ENCODE assay signal across 32 cellular contexts in the genomic region with DNA sequence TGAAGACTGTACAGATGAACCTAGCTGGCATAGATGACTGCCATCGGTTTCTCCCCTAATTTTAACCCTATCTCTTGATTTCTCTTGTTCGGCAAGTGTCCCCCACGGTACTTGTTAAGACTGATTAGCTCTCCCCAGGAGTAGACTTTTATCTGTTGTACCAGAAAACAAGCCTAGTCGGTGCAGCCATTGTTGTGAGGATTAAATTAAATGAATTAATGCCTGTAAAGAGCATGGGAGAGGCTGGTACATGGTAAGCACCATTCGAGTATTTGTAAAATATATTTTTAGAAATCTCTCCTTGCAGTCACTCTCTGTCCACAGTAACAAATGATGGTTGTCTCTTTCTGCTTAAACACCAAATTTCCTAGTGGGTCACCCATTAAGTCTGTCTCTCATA. TPM values are rescaled to one million over a fixed set of nuclear protein-coding genes. Genes with fewer than 3 reads are reported as not detected.
DNase-seq lines count a peak whose midpoint lies in the region; ATAC-seq, FAIRE-seq and TF ChIP-seq lines count a peak whose summit lies in the region.
"Had no signal": no experiment of that assay in that cellular context is flagged by ENCODE, and none has a peak within 500 bp of the region (broad histone marks: within the 10 kb centered on the region; RNA-seq: fewer than 3 reads in every experiment).

No MANE protein-coding gene starts in this region.

- H3K4me3 ChIP-seq in DND-41 (ENCODE audit: low read depth in 1 of 2, low read length in 2 of 2) (no peak overlapping the region), HCT116 (replicated peaks in 1 of 2; ENCODE audit: low read depth in 1 of 2, low read length in 2 of 2) (no peak overlapping the region), keratinocyte (ENCODE audit: control insufficient read depth in 2 of 3, extremely low read depth in 1 of 3, insufficient read depth in 2 of 3, low read depth in 1 of 3, low read length in 3 of 3) (no peak overlapping the region)
- H3K4me3 ChIP-seq: coronary artery, esophagus muscularis mucosa, GM23248, heart right ventricle, PC-9, upper lobe of right lung had no signal

- H3K4me2 ChIP-seq in DND-41 (ENCODE audit: insufficient read depth, low read length) (no peak overlapping the region; the same call in 1 of the 2 replicates), HCT116 (ENCODE audit: low read length) (peak overlapping the region; percentile 11; the same call in 1 of the 2 replicates), keratinocyte (ENCODE audit: control insufficient read depth, extremely low read depth, insufficient read depth, low read depth, low read length) (no peak overlapping the region)
- H3K4me2 ChIP-seq: PC-9 had no signal

- ATAC-seq in DND-41 (ENCODE audit: insufficient read depth, low read depth) (no peak), HCT116 (no peak), left ventricle myocardium superior (no peak), GM18909 (IDR thresholded peaks at IDR 0.05; ENCODE audit: poor library complexity, unreplicated experiment) (no peak), HG03520 (IDR thresholded peaks at IDR 0.05; ENCODE audit: unreplicated experiment) (no peak)
- ATAC-seq: foreskin keratinocyte; heart right ventricle; sciatic nerve; stimulated activated effector memory CD8-positive, alpha-beta T cell treated with anti-CD3 and anti-CD28 coated beads, Interleukin-12 subunit alpha, Interleukin-12 subunit beta, amount 100 ng/mL, for 72 hours; upper lobe of right lung had no signal

- H3K9me3 ChIP-seq in DND-41 (ENCODE audit: insufficient read depth, low read length, severe bottlenecking), result no peaks in the 10 kb centered on the region
- H3K9me3 ChIP-seq in HCT116 (ENCODE audit: control insufficient read depth in 1 of 2, insufficient read depth in 1 of 2, low read depth in 1 of 2, low read length in 2 of 2), result no peaks in the 10 kb centered on the region; a peak in 1 of 4 replicates
- H3K9me3 ChIP-seq in keratinocyte (ENCODE audit: control insufficient read depth, low read depth, low read length), result no peaks in the 10 kb centered on the region
- H3K9me3 ChIP-seq: Caco-2, esophagus muscularis mucosa, heart right ventricle, upper lobe of right lung had no signal

- no TSS peak for BruUV-seq in HCT116 (replicated peaks; lab: Mats Ljungman, UMichigan)

- no peak for DNase-seq in DND-41
- no peak for DNase-seq in HCT116 (ENCODE audit: low read depth, low spot score)
- no peak for DNase-seq in activated T-helper 1 cell treated with anti-CD3 and anti-CD28 coated beads, Interleukin-12 subunit alpha, Interleukin-12 subunit beta, Interleukin-2, Interleukin-4 antibody, amounts not matched to agents 30 ng/mL and 10 ng/mL and 1 ng/mL, durations not matched to agents 14 hours and 24 hours and 36 hours (ENCODE audit: low spot score)
- no peak for DNase-seq in keratinocyte (ENCODE audit: low read depth, low spot score)
- no peak for DNase-seq in left ventricle myocardium superior
- no peak for DNase-seq in anterior cingulate cortex (lab: John Stamatoyannopoulos, UW)
- DNase-seq: activated B cell treated with CpG ODN at 0.5 μM for 24 hours; activated naive CD4-positive, alpha-beta T cell treated with anti-CD3 and anti-CD28 coated beads, Interleukin-2, amount 50 U/mL, for 16 hours; amniotic stem cell; Caco-2; DMS79 treated with DMSO at 0.1 percent for 48 hours; effector memory CD4-positive, alpha-beta T cell; heart right ventricle; NCI-H1436; NCI-H2081 treated with DMSO at 0.1 percent for 48 hours; NCI-H446 treated with DMSO at 0.1 percent for 48 hours; Right ventricle myocardium superior; stimulated activated CD4-positive, alpha-beta T cell treated with anti-CD3 and anti-CD28 coated beads, Interleukin-12 subunit alpha, Interleukin-12 subunit beta, amount 100 ng/mL, for 4 hours; stimulated activated CD4-positive, alpha-beta T cell treated with anti-CD3 and anti-CD28 coated beads, Interleukin-4, amount 100 ng/mL, for 24 hours; T-helper 9 cell; upper lobe of right lung had no signal

- H3K9me3 Mint-ChIP-seq in activated T-helper 1 cell treated with anti-CD3 and anti-CD28 coated beads, Interleukin-12 subunit alpha, Interleukin-12 subunit beta, Interleukin-2, Interleukin-4 antibody, amounts not matched to agents 30 ng/mL and 10 ng/mL and 1 ng/mL, durations not matched to agents 14 hours and 24 hours and 36 hours, result no peaks in the 10 kb centered on the region
- H3K9me3 Mint-ChIP-seq: activated B cell treated with CpG ODN at 0.5 μM for 24 hours; stimulated activated effector memory CD8-positive, alpha-beta T cell treated with anti-CD3 and anti-CD28 coated beads, Interleukin-12 subunit alpha, Interleukin-12 subunit beta, amount 100 ng/mL, for 72 hours had no signal

- dilution Hi-C loops in keratinocyte (cut with MboI; ENCODE audit: extremely low pct_ligation_motif_present, low sequenced_read_pairs), result no loop called here

- no peaks in the 10 kb centered on the region for H3K36me3 Mint-ChIP-seq in activated T-helper 1 cell treated with anti-CD3 and anti-CD28 coated beads, Interleukin-12 subunit alpha, Interleukin-12 subunit beta, Interleukin-2, Interleukin-4 antibody, amounts not matched to agents 30 ng/mL and 10 ng/mL and 1 ng/mL, durations not matched to agents 14 hours and 24 hours and 36 hours (ENCODE audit: low read depth)
- H3K36me3 Mint-ChIP-seq: stimulated activated effector memory CD8-positive, alpha-beta T cell treated with anti-CD3 and anti-CD28 coated beads, Interleukin-12 subunit alpha, Interleukin-12 subunit beta, amount 100 ng/mL, for 72 hours had no signal

- H3K9ac ChIP-seq in DND-41 (ENCODE audit: low read depth, low read length) (no peak overlapping the region), HCT116 (ENCODE audit: low read length) (no peak overlapping the region), keratinocyte (ENCODE audit: control insufficient read depth, extremely low read depth, insufficient read depth, low read length) (no peak overlapping the region)
- H3K9ac ChIP-seq: GM23248 had no signal

- POLR2A ChIA-PET in HCT116 (lab: Charles Lee), result no interaction called here

- H3K79me2 ChIP-seq in DND-41 (ENCODE audit: insufficient read depth, low read length), result peaks cover 27% of the 10 kb centered on the region
- H3K79me2 ChIP-seq in HCT116 (ENCODE audit: insufficient read depth, low read length), result peaks cover 14% of the 10 kb centered on the region
- H3K79me2 ChIP-seq in keratinocyte (ENCODE audit: control insufficient read depth, insufficient read depth, low read length), result no peaks in the 10 kb centered on the region

- no peaks in the 10 kb centered on the region for H3K9me2 ChIP-seq in HCT116 (ENCODE audit: insufficient read depth)

- TF ChIP-seq POLR2A in HCT116 (IDR thresholded peaks at IDR 0.05; ENCODE audit: borderline replicate concordance, extremely low read depth, insufficient read depth, insufficient read length), result no peak

- no peak overlapping the region for H3K27ac Mint-ChIP-seq in activated T-helper 1 cell treated with anti-CD3 and anti-CD28 coated beads, Interleukin-12 subunit alpha, Interleukin-12 subunit beta, Interleukin-2, Interleukin-4 antibody, amounts not matched to agents 30 ng/mL and 10 ng/mL and 1 ng/mL, durations not matched to agents 14 hours and 24 hours and 36 hours
- H3K27ac Mint-ChIP-seq: activated B cell treated with CpG ODN at 0.5 μM for 24 hours; stimulated activated effector memory CD8-positive, alpha-beta T cell treated with anti-CD3 and anti-CD28 coated beads, Interleukin-12 subunit alpha, Interleukin-12 subunit beta, amount 100 ng/mL, for 72 hours had no signal

- H3K36me3 ChIP-seq in DND-41 (ENCODE audit: insufficient read depth, low read length), result no peaks in the 10 kb centered on the region
- no peaks in the 10 kb centered on the region for H3K36me3 ChIP-seq in HCT116 (ENCODE audit: control insufficient read depth in 1 of 2, insufficient read depth in 2 of 2, low read length in 2 of 2)
- no peaks in the 10 kb centered on the region for H3K36me3 ChIP-seq in keratinocyte (ENCODE audit: control insufficient read depth in 2 of 2, extremely low read depth in 1 of 2, insufficient read depth in 2 of 2, low read length in 2 of 2)
- H3K36me3 ChIP-seq: esophagus muscularis mucosa, heart right ventricle, upper lobe of right lung had no signal

- H3K27ac ChIP-seq in DND-41 (ENCODE audit: low read length), result peak overlapping the region; percentile 13; the same call in 1 of the 2 replicates
- no peak overlapping the region for H3K27ac ChIP-seq in HCT116 (ENCODE audit: low read depth, low read length)
- no peak overlapping the region for H3K27ac ChIP-seq in keratinocyte (ENCODE audit: control insufficient read depth, insufficient read depth, low read length)
- H3K27ac ChIP-seq: coronary artery, esophagus muscularis mucosa, foreskin keratinocyte, GM23248, heart right ventricle, PC-9, upper lobe of right lung had no signal

- H4K20me1 ChIP-seq in DND-41 (ENCODE audit: insufficient read depth, low read length) (no peaks in the 10 kb centered on the region; the same call in 1 of the 2 replicates), HCT116 (ENCODE audit: insufficient read depth) (no peaks in the 10 kb centered on the region), keratinocyte (ENCODE audit: control insufficient read depth, extremely low read depth, insufficient read depth, low read length) (no peaks in the 10 kb centered on the region)

- CTCF ChIA-PET in HCT116 (lab: Charles Lee), result interaction anchor here (0.8 kb wide), 1 partner anchor 28 kb away, joined by 3 read pairs; no protein-coding TSS in a partner anchor

- H3K9me1 ChIP-seq in keratinocyte (ENCODE audit: control insufficient read depth, extremely low read depth, insufficient read depth, low read length), result no peaks in the 10 kb centered on the region

- TF ChIP-seq RAD21 in HCT116 (IDR thresholded peaks at IDR 0.05; ENCODE audit: low read depth), result no peak

- TF ChIP-seq CTCF in DND-41 (IDR thresholded peaks at IDR 0.05; ENCODE audit: borderline replicate concordance, extremely low read depth, low read length, poor library complexity, severe bottlenecking), result no peak
- no peak for TF ChIP-seq CTCF in HCT116 (IDR thresholded peaks at IDR 0.05 in 2 of 3, conservative IDR thresholded peaks at IDR 0.05 in 1 of 3; ENCODE audit: borderline replicate concordance in 1 of 3, insufficient read depth in 1 of 3, low read depth in 2 of 3, low read length in 2 of 3)
- TF ChIP-seq CTCF in keratinocyte (optimal IDR thresholded peaks at IDR 0.05 in 1 of 3, IDR thresholded peaks at IDR 0.05 in 1 of 3, conservative IDR thresholded peaks at IDR 0.05 in 1 of 3; ENCODE audit: extremely low read depth in 1 of 3, insufficient read depth in 2 of 3, low read length in 3 of 3), result no peak

- FAIRE-seq in keratinocyte (lab: Jason Lieb, UNC), result peak; percentile 66
- FAIRE-seq: bronchial epithelial cell had no signal

- H3K4me3 Mint-ChIP-seq in activated T-helper 1 cell treated with anti-CD3 and anti-CD28 coated beads, Interleukin-12 subunit alpha, Interleukin-12 subunit beta, Interleukin-2, Interleukin-4 antibody, amounts not matched to agents 30 ng/mL and 10 ng/mL and 1 ng/mL, durations not matched to agents 14 hours and 24 hours and 36 hours, result peak overlapping the region; percentile 54
- H3K4me3 Mint-ChIP-seq: stimulated activated effector memory CD8-positive, alpha-beta T cell treated with anti-CD3 and anti-CD28 coated beads, Interleukin-12 subunit alpha, Interleukin-12 subunit beta, amount 100 ng/mL, for 72 hours had no signal

- peaks cover 14% of the 10 kb centered on the region for H3K4me1 Mint-ChIP-seq in activated T-helper 1 cell treated with anti-CD3 and anti-CD28 coated beads, Interleukin-12 subunit alpha, Interleukin-12 subunit beta, Interleukin-2, Interleukin-4 antibody, amounts not matched to agents 30 ng/mL and 10 ng/mL and 1 ng/mL, durations not matched to agents 14 hours and 24 hours and 36 hours (ENCODE audit: low read depth)

- no peaks in the 10 kb centered on the region for H3K27me3 ChIP-seq in DND-41 (ENCODE audit: insufficient read depth, low read length, poor library complexity)
- H3K27me3 ChIP-seq in HCT116 (ENCODE audit: insufficient read depth, low read length), result no peaks in the 10 kb centered on the region
- H3K27me3 ChIP-seq in keratinocyte (ENCODE audit: control insufficient read depth, extremely low read depth, insufficient read depth, low read length), result no peaks in the 10 kb centered on the region
- H3K27me3 ChIP-seq: esophagus muscularis mucosa, foreskin keratinocyte had no signal

- no peak overlapping the region for H2AFZ ChIP-seq in DND-41 (ENCODE audit: low read depth, low read length)
- H2AFZ ChIP-seq in HCT116 (ENCODE audit: low read depth, low read length, poor library complexity, severe bottlenecking), result no peak overlapping the region
- H2AFZ ChIP-seq in keratinocyte (ENCODE audit: control insufficient read depth, low read length), result no peak overlapping the region
- H2AFZ ChIP-seq: GM23248, PC-9 had no signal

- intact Hi-C loops in HCT116 (cut with micrococcal nuclease), result no loop called here
- intact Hi-C loops in activated T-helper 1 cell treated with anti-CD3 and anti-CD28 coated beads, Interleukin-12 subunit alpha, Interleukin-12 subunit beta, Interleukin-2, Interleukin-4 antibody, amounts not matched to agents 30 ng/mL and 10 ng/mL and 1 ng/mL, durations not matched to agents 14 hours and 24 hours and 36 hours (cut with micrococcal nuclease), result loop anchor here (10.0 kb wide), 1 partner anchor 398 kb away; no protein-coding TSS in a partner anchor
- intact Hi-C loops in left ventricle myocardium superior (cut with micrococcal nuclease), result no loop called here

- peaks cover 49% of the 10 kb centered on the region for H3K27me3 Mint-ChIP-seq in activated T-helper 1 cell treated with anti-CD3 and anti-CD28 coated beads, Interleukin-12 subunit alpha, Interleukin-12 subunit beta, Interleukin-2, Interleukin-4 antibody, amounts not matched to agents 30 ng/mL and 10 ng/mL and 1 ng/mL, durations not matched to agents 14 hours and 24 hours and 36 hours (ENCODE audit: insufficient read depth)
- H3K27me3 Mint-ChIP-seq: progenitor cell of endocrine pancreas had no signal

- H3K4me1 ChIP-seq in DND-41 (ENCODE audit: insufficient read depth, low read length) (peaks cover 58% of the 10 kb centered on the region), HCT116 (ENCODE audit: control insufficient read depth in 1 of 2, insufficient read depth in 2 of 2, low read length in 2 of 2) (peaks cover 3 to 33% of the 10 kb centered on the region in 2 experiments; a peak in 2 of 4 replicates), keratinocyte (ENCODE audit: control insufficient read depth, extremely low read depth, insufficient read depth, low read length) (peaks cover 24% of the 10 kb centered on the region)
- H3K4me1 ChIP-seq: upper lobe of right lung had no signal

- RAD21 ChIA-PET in HCT116 (lab: Charles Lee; ENCODE audit: low non-redundant PET in 1 of 2, low total read pairs in 2 of 2, uncharacterized antibody in 2 of 2, unreplicated experiment in 2 of 2), result no interaction called here

RNA-seq across cellular contexts. Expression of a gene that starts 2.6 kb away (rescaled TPM):
- 16.1 TPM for total RNA-seq in HCT116 (2021; ENCODE audit: unreplicated experiment)
- polyA plus RNA-seq in HCT116 (2012), result 4.8 and 5.7 TPM in 2 replicates
- 1.8 and 3.0 TPM in 2 replicates for total RNA-seq in activated T-helper 1 cell treated with anti-CD3 and anti-CD28 coated beads, Interleukin-12 subunit alpha, Interleukin-12 subunit beta, Interleukin-2, Interleukin-4 antibody, amounts not matched to agents 30 ng/mL and 10 ng/mL and 1 ng/mL, durations not matched to agents 14 hours and 24 hours and 36 hours
- 2.3 to 7.1 TPM (median 5.0 TPM) in 3 replicates for polyA plus RNA-seq in keratinocyte
- 1.0 TPM for polyA plus RNA-seq in keratinocyte (2011; ENCODE audit: low read depth)
- polyA plus RNA-seq in keratinocyte (2011; cell fraction: cytosol; rRNA removed), result 2.0 and 4.2 TPM in 2 replicates
- 5.4 and 6.5 TPM in 2 replicates for polyA plus RNA-seq in keratinocyte (2011; cell fraction: nucleus; rRNA removed)
- 2.1 and 6.6 TPM in 2 replicates for polyA plus RNA-seq in keratinocyte (2012; ENCODE audit: low replicate concordance)
- polyA minus RNA-seq in keratinocyte, result 2.7 to 6.1 TPM (median 4.9 TPM) in 3 replicates
- 3.5 TPM for polyA minus RNA-seq in keratinocyte (2011; cell fraction: cytosol; rRNA and poly(A)+ RNA removed)
- 2.2 and 8.3 TPM in 2 replicates for polyA minus RNA-seq in keratinocyte (2011; cell fraction: nucleus; rRNA and poly(A)+ RNA removed)
- 11.9 TPM for total RNA-seq in left ventricle myocardium superior
